ENCODE assay signal across 15 cellular contexts in the genomic region with DNA sequence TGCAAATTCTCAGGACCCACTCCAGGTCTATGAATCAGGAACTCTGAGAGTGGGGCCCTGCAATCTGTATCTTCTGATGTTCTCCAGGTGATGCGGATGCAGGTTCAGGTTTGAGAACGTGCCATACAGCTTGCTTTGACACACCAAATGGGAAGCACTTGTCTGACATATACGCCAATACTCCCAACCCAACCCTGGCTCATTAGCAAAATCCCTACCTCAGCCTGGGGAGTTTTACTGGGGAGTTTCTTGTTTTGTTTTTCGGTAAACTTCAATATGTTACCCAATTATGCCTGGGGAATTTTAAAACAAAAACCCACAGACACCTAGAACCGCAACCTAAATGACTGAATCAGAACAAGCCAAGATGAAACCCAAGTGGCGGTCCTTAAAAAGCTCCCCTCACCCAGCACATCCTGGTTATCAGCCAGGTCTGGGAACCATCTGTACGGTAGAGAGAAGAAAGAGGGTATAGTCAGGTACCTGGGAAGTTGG. TPM values are rescaled to one million over a fixed set of nuclear protein-coding genes. Genes with fewer than 3 reads are reported as not detected.
A peak's percentile ranks its signal among the peaks of the same experiment; 100 is the strongest.
DNase-seq lines count a peak whose midpoint lies in the region; ATAC-seq lines count a peak whose summit lies in the region.
"Had no signal": no experiment of that assay in that cellular context is flagged by ENCODE, and none has a peak within 500 bp of the region (broad histone marks: within the 10 kb centered on the region; RNA-seq: fewer than 3 reads in every experiment).

No MANE protein-coding gene starts in this region.

- H3K4me3 ChIP-seq in GM08714 (ENCODE audit: low read length) (peak overlapping the region; percentile 3; the same call in 1 of the 2 replicates), GM23248 (no peak overlapping the region)
- H3K4me3 ChIP-seq: SJCRH30, skin epidermis had no signal

- H3K79me2 ChIP-seq in GM23248 (ENCODE audit: insufficient read depth), result no peaks in the 10 kb centered on the region

- H4K20me1 ChIP-seq in GM23248 (ENCODE audit: insufficient read depth), result no peaks in the 10 kb centered on the region

- H3K36me3 ChIP-seq in GM23248 (ENCODE audit: low read depth), result no peaks in the 10 kb centered on the region

- DNase-seq in RKO (ENCODE audit: low spot score) (no peak), NCI-H1048 (lab: John Stamatoyannopoulos, UW) (no peak), NCI-H1105 treated with DMSO at 0.1 percent for 48 hours (lab: John Stamatoyannopoulos, UW) (no peak), GM23248 (no peak)
- DNase-seq: activated CD4-positive, alpha-beta T cell treated with anti-CD3 and anti-CD28 coated beads for 48 hours; activated gamma-delta T cell treated with Interleukin-2 at 50 U/mL for 16 hours; cerebellar nuclear complex; islet precursor cell; NCI-H446; SJCRH30 had no signal

- H3K4me1 ChIP-seq in GM23248 (ENCODE audit: insufficient read depth), result peaks cover 11% of the 10 kb centered on the region

- no peaks in the 10 kb centered on the region for H3K9me2 ChIP-seq in GM23248 (ENCODE audit: insufficient read depth)

- in situ Hi-C loops in GM23248 (cut with MboI), result no loop called here

- WGBS in GM23248 (ENCODE audit: low coverage in 1 of 2, low lambda C conversion rate in 2 of 2, missing lambda C conversion rate in 2 of 2), 2 experiments, result 92 to 96% methylated on average over 7 of the region's 7 CpGs

- no peaks in the 10 kb centered on the region for H3K9me3 ChIP-seq in GM23248 (ENCODE audit: low read depth)
- H3K9me3 ChIP-seq: SJCRH30 had no signal

- no peak overlapping the region for H3K4me2 ChIP-seq in GM23248 (ENCODE audit: unreplicated experiment)

- peaks cover 4% of the 10 kb centered on the region; the same call in 1 of the 2 replicates for H3F3A ChIP-seq in GM23248 (ENCODE audit: insufficient read depth)

- H3K27ac ChIP-seq in GM23248, result no peak overlapping the region
- H3K27ac ChIP-seq: SJCRH30, skin epidermis had no signal

- H3K9ac ChIP-seq in GM23248, result no peak overlapping the region

- no peak overlapping the region for H2AFZ ChIP-seq in GM23248

- ATAC-seq in GM19351 (IDR thresholded peaks at IDR 0.05; ENCODE audit: unreplicated experiment) (peak; percentile 61), HG02642 (IDR thresholded peaks at IDR 0.05; ENCODE audit: poor library complexity, unreplicated experiment) (peak; percentile 44), HG03439 (IDR thresholded peaks at IDR 0.05; ENCODE audit: unreplicated experiment) (peak; percentile 49)

- H3K27me3 ChIP-seq in GM23248 (replicated peaks; ENCODE audit: insufficient read depth), result no peaks in the 10 kb centered on the region; the same call in 1 of the 2 replicates
- H3K27me3 ChIP-seq: SJCRH30 had no signal

RNA-seq across cellular contexts. Expression of gene ABCC4, which starts 41.2 kb away (rescaled TPM):
- total RNA-seq in GM23248 (2014; rRNA removed; shearing (Covaris generic)), result 7.6 and 11.2 TPM in 2 replicates
- polyA plus RNA-seq in GM23248 (2016; fragmentation: Nextera tagmentation; extraction: Ambion mirVana), result 3.9 and 4.5 TPM in 2 replicates
